Comparison of ENCODE assay signal across 1 cellular context in the genomic region with DNA sequence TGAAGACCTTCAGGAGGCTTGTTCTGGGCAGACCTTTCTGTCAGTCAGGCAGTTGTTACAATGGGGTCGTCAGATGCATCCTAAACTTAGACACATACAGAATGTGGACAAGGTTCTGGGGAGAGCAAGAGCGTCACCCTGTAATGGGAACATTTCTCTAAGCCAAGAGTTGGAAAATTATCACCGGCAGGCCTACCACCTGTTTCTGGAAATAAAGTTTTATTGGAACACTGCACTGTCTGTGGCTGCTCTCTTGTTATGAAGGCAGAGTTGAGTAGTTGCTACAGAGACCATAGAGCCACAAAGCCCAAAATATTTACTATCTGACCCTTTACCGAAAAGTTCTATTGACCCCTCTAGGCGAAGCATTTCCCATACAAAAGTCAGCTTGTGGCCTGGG.
TF ChIP-seq lines count a peak whose summit lies in the region.

No MANE protein-coding gene starts in this region.

TF ChIP-seq in HepG2, 621 proteins besides CTCF, POLR2A, EP300 and RAD21 (continued from another document):
- TF ChIP-seq, protein P1, sequence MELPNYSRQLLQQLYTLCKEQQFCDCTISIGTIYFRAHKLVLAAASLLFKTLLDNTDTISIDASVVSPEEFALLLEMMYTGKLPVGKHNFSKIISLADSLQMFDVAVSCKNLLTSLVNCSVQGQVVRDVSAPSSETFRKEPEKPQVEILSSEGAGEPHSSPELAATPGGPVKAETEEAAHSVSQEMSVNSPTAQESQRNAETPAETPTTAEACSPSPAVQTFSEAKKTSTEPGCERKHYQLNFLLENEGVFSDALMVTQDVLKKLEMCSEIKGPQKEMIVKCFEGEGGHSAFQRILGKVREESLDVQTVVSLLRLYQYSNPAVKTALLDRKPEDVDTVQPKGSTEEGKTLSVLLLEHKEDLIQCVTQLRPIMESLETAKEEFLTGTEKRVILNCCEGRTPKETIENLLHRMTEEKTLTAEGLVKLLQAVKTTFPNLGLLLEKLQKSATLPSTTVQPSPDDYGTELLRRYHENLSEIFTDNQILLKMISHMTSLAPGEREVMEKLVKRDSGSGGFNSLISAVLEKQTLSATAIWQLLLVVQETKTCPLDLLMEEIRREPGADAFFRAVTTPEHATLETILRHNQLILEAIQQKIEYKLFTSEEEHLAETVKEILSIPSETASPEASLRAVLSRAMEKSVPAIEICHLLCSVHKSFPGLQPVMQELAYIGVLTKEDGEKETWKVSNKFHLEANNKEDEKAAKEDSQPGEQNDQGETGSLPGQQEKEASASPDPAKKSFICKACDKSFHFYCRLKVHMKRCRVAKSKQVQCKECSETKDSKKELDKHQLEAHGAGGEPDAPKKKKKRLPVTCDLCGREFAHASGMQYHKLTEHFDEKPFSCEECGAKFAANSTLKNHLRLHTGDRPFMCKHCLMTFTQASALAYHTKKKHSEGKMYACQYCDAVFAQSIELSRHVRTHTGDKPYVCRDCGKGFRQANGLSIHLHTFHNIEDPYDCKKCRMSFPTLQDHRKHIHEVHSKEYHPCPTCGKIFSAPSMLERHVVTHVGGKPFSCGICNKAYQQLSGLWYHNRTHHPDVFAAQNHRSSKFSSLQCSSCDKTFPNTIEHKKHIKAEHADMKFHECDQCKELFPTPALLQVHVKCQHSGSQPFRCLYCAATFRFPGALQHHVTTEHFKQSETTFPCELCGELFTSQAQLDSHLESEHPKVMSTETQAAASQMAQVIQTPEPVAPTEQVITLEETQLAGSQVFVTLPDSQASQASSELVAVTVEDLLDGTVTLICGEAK (IDR thresholded peaks at IDR 0.05): no peak
- TF ChIP-seq, protein P1 (CRISPR knock-in tag; IDR thresholded peaks at IDR 0.05): peak; percentile 89
TF ChIP-seq in HepG2: peak in this region for 2.
